30 cellular contexts compared by ENCODE assay signal in genomic region chr10:31515819-31516402, GRCh38.
DNase-seq lines count a peak whose midpoint lies in the region; ATAC-seq and FAIRE-seq lines count a peak whose summit lies in the region.
"Had no signal": no experiment of that assay in that cellular context is flagged by ENCODE, and none has a peak within 500 bp of the region (broad histone marks: within the 10 kb centered on the region; RNA-seq: fewer than 3 reads in every experiment).

No MANE protein-coding gene starts in this region.

- H3K27ac Mint-ChIP-seq in activated naive CD8-positive, alpha-beta T cell, result peak overlapping the region; percentile 64
- H3K27ac Mint-ChIP-seq: activated naive CD4-positive, alpha-beta T cell treated with anti-CD3 and anti-CD28 coated beads for 36 hours; H9; natural killer cell treated with Interleukin-12 subunit alpha and Interleukin-12 subunit beta and Interleukin-15 and Interleukin-18, amount 100 ng/mL, for 72 hours; T-helper 1 cell treated with Interleukin-12 subunit alpha and Interleukin-12 subunit beta and Interleukin-4 antibody, amounts not matched to agents 30 μg/mL and 1 μg/mL, for 36 hours; type B pancreatic cell had no signal

- no peak overlapping the region for H3K27ac ChIP-seq in aorta (ENCODE audit: low read depth in 1 of 2, low read length in 2 of 2)
- H3K27ac ChIP-seq: BLaER1 treated with 17β-estradiol and CSF1 and Interleukin-3, amounts not matched to agents 10 nM and 100 nM; cardiac muscle cell; lower lobe of right lung; RWPE1 had no signal

- ATAC-seq in aorta (ENCODE audit: low FRiP score) (no peak), left cardiac atrium (no peak)
- ATAC-seq: lower lobe of right lung; mucosa of descending colon; natural killer cell treated with Interleukin-12 subunit alpha and Interleukin-12 subunit beta and Interleukin-15 and Interleukin-18, amount 100 ng/mL, for 72 hours had no signal

- no peaks in the 10 kb centered on the region for H3K27me3 Mint-ChIP-seq in activated naive CD8-positive, alpha-beta T cell
- H3K27me3 Mint-ChIP-seq: natural killer cell treated with Interleukin-12 subunit alpha and Interleukin-12 subunit beta and Interleukin-15 and Interleukin-18, amount 100 ng/mL, for 72 hours had no signal

- DNase-seq in ELR (ENCODE audit: low read depth) (peak; percentile 29), frontal cortex (ENCODE audit: low spot score in 2 of 2) (no peak), aorta (no peak), left cardiac atrium (no peak), dermis blood vessel endothelial cell (no peak)
- DNase-seq: activated naive CD4-positive, alpha-beta T cell treated with anti-CD3 and anti-CD28 coated beads for 36 hours; activated T-cell treated with anti-CD3 and anti-CD28 coated beads, Interleukin-2, amount 50 U/mL, for 1 hour; anterior cingulate cortex; Caco-2; GF-D8; H9; KG1; kidney glomerular epithelial cell; lower lobe of right lung; mucosa of descending colon; NCI-H1436; NCI-H2081 treated with DMSO at 0.1 percent for 48 hours; NCI-H226; NCI-H774; stimulated activated CD4-positive, alpha-beta T cell treated with anti-CD3 and anti-CD28 coated beads, Interleukin-1b, Interleukin-23, amount 100 ng/mL, for 48 hours had no signal

- intact Hi-C loops in aorta (cut with DNase I) (no loop called here), left cardiac atrium (cut with DNase I) (no loop called here)

- H3K27me3 ChIP-seq in aorta (ENCODE audit: control insufficient read depth in 1 of 2, insufficient read depth in 2 of 2, low read length in 1 of 2), result no peaks in the 10 kb centered on the region
- H3K27me3 ChIP-seq: BLaER1 treated with 17β-estradiol and CSF1 and Interleukin-3, amounts not matched to agents 10 nM and 100 nM; cardiac muscle cell had no signal

- H3K4me1 Mint-ChIP-seq in activated naive CD8-positive, alpha-beta T cell (ENCODE audit: low read depth), result peaks cover 16% of the 10 kb centered on the region

- H3K36me3 ChIP-seq in aorta (ENCODE audit: control insufficient read depth in 1 of 2, insufficient read depth in 2 of 2, low read length in 1 of 2), result peaks cover 0 to 13% of the 10 kb centered on the region in 2 donors

- FAIRE-seq in A204.1 (lab: Jason Lieb, UNC) (peak; percentile 30), frontal cortex (lab: Jason Lieb, UNC) (peak; percentile 28)
- FAIRE-seq: GM19239 had no signal

- peaks cover 26% of the 10 kb centered on the region for H3K36me3 Mint-ChIP-seq in activated naive CD8-positive, alpha-beta T cell
- H3K36me3 Mint-ChIP-seq: natural killer cell treated with Interleukin-12 subunit alpha and Interleukin-12 subunit beta and Interleukin-15 and Interleukin-18, amount 100 ng/mL, for 72 hours had no signal

- no peaks in the 10 kb centered on the region for H3K9me3 Mint-ChIP-seq in activated naive CD8-positive, alpha-beta T cell (ENCODE audit: low read depth)
- H3K9me3 Mint-ChIP-seq: activated naive CD4-positive, alpha-beta T cell treated with anti-CD3 and anti-CD28 coated beads for 36 hours; H9; natural killer cell treated with Interleukin-12 subunit alpha and Interleukin-12 subunit beta and Interleukin-15 and Interleukin-18, amount 100 ng/mL, for 72 hours; T-helper 1 cell treated with Interleukin-12 subunit alpha and Interleukin-12 subunit beta and Interleukin-4 antibody, amounts not matched to agents 30 μg/mL and 1 μg/mL, for 36 hours; type B pancreatic cell had no signal

- no peak overlapping the region for H3K4me3 ChIP-seq in aorta (ENCODE audit: low read length in 2 of 2)
- H3K4me3 ChIP-seq: BLaER1 treated with 17β-estradiol and CSF1 and Interleukin-3, amounts not matched to agents 10 nM and 100 nM; cardiac muscle cell; lower lobe of right lung; mucosa of descending colon; smooth muscle cell had no signal

- H3K4me3 Mint-ChIP-seq in activated naive CD8-positive, alpha-beta T cell, result no peak overlapping the region
- H3K4me3 Mint-ChIP-seq: activated naive CD4-positive, alpha-beta T cell treated with anti-CD3 and anti-CD28 coated beads for 36 hours; H9; natural killer cell treated with Interleukin-12 subunit alpha and Interleukin-12 subunit beta and Interleukin-15 and Interleukin-18, amount 100 ng/mL, for 72 hours; T-helper 1 cell treated with Interleukin-12 subunit alpha and Interleukin-12 subunit beta and Interleukin-4 antibody, amounts not matched to agents 30 μg/mL and 1 μg/mL, for 36 hours; type B pancreatic cell had no signal

- H3K9me3 ChIP-seq in aorta (ENCODE audit: control insufficient read depth, low read length), result no peaks in the 10 kb centered on the region
- H3K9me3 ChIP-seq: BLaER1 treated with 17β-estradiol and CSF1 and Interleukin-3, amounts not matched to agents 10 nM and 100 nM; Caco-2; lower lobe of right lung; mucosa of descending colon had no signal

- H3K4me1 ChIP-seq in aorta (ENCODE audit: control insufficient read depth in 1 of 2, insufficient read depth in 2 of 2, low read length in 2 of 2), result no peaks in the 10 kb centered on the region
- H3K4me1 ChIP-seq: Caco-2, lower lobe of right lung had no signal
